In the genomic region with DNA sequence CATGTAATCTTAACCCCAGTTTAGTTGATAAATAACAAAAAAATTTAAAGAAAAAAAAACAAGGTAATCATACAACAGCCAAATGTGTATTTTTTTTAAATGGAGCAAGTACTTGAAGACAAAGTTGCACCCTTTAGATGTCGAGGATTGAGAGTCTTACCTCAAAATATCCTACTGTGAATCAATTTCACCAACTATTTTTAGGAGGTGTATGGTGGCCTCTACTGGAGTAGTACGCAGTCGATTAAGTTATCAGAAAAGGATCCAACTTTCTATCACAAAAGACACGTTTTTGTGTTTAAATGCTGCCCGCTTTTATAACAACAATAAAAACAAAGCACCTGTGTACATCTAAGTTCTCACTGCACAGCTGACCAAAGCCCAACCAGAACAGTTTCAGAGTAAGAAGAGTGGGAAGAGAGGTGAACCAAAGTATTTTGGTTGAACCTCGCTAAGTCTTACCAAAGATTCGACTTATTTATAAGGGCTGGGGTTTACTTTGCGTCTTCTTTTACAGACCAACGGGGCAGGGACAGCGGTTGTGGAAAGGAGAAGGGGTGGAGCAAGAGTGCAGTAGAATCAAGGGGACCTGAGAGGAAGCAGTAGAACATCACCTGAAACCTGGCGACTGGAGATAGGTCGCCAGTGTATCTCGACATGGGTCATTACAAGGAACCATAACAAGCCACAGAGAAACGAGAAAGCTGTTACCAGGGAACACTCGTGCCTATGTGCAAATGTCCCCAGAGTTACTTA, we compare ENCODE assay signal across 9 cellular contexts. TPM values are rescaled to one million over a fixed set of nuclear protein-coding genes. Genes with fewer than 3 reads are reported as not detected.
DNase-seq lines count a peak whose midpoint lies in the region; ATAC-seq, FAIRE-seq and TF ChIP-seq lines count a peak whose summit lies in the region.
"Had no signal": no experiment of that assay in that cellular context is flagged by ENCODE, and none has a peak within 500 bp of the region (broad histone marks: within the 10 kb centered on the region; RNA-seq: fewer than 3 reads in every experiment).

No MANE protein-coding gene starts in this region.

- H3K4me3 ChIP-seq in heart left ventricle: peak overlapping the region in 11 of 12 donors; percentile 15 to 63 (median 52)
- peak overlapping the region; percentile 51 for H3K4me3 ChIP-seq in colonic mucosa
- no peak overlapping the region for H3K4me3 ChIP-seq in naive thymus-derived CD4-positive, alpha-beta T cell (ENCODE audit: low read length)

- H3K36me3 Mint-ChIP-seq in IgD-negative memory B cell: no peaks in the 10 kb centered on the region
- H3K36me3 Mint-ChIP-seq in naive thymus-derived CD4-positive, alpha-beta T cell: peaks cover 0 to 4% (median 0%) of the 10 kb centered on the region in 5 donors

- peak overlapping the region; percentile 83 to 89 (median 85) for H3K4me3 Mint-ChIP-seq in IgD-negative memory B cell
- H3K4me3 Mint-ChIP-seq in naive thymus-derived CD4-positive, alpha-beta T cell: peak overlapping the region in 8 of 10 donors; percentile 17 to 58 (median 34)

- POLR2A ChIA-PET in naive thymus-derived CD4-positive, alpha-beta T cell (lab: Charles Lee): no interaction called here

- peaks cover 0 to 1% (median 0%) of the 10 kb centered on the region in 3 donors for H3K4me1 Mint-ChIP-seq in IgD-negative memory B cell
- peaks cover 0 to 11% (median 5%) of the 10 kb centered on the region in 7 donors for H3K4me1 Mint-ChIP-seq in naive thymus-derived CD4-positive, alpha-beta T cell

- H3K4me1 ChIP-seq in heart left ventricle (peaks cover 0 to 14% (median 0%) of the 10 kb centered on the region in 12 donors), colonic mucosa (no peaks in the 10 kb centered on the region)
- H3K4me1 ChIP-seq in naive thymus-derived CD4-positive, alpha-beta T cell (ENCODE audit: control insufficient read depth in 2 of 2, insufficient read depth in 2 of 2, low read length in 2 of 2): no peaks in the 10 kb centered on the region

- H3K27ac ChIP-seq in heart left ventricle (no peak overlapping the region), colonic mucosa (peak overlapping the region; percentile 65)
- H3K27ac ChIP-seq in naive thymus-derived CD4-positive, alpha-beta T cell (ENCODE audit: low read depth, low read length): no peak overlapping the region

- no peaks in the 10 kb centered on the region for H3K27me3 Mint-ChIP-seq in IgD-negative memory B cell
- H3K27me3 Mint-ChIP-seq in naive thymus-derived CD4-positive, alpha-beta T cell: peaks cover 12 to 29% (median 25%) of the 10 kb centered on the region in 5 donors

- H3K27ac Mint-ChIP-seq in IgD-negative memory B cell: peak overlapping the region in 1 of 3 donors; percentile 52
- no peak overlapping the region for H3K27ac Mint-ChIP-seq in naive thymus-derived CD4-positive, alpha-beta T cell

- no peak for TF ChIP-seq CTCF in heart left ventricle (IDR thresholded peaks at IDR 0.05)
- TF ChIP-seq CTCF in colonic mucosa (IDR thresholded peaks at IDR 0.05): no peak

- no peak for TF ChIP-seq POLR2A in heart left ventricle (IDR thresholded peaks at IDR 0.05)

- no peaks in the 10 kb centered on the region for H3K9me3 ChIP-seq in heart left ventricle
- no peaks in the 10 kb centered on the region for H3K9me3 ChIP-seq in colonic mucosa
- H3K9me3 ChIP-seq in naive thymus-derived CD4-positive, alpha-beta T cell (ENCODE audit: control insufficient read depth in 2 of 3, low read length in 3 of 3): no peaks in the 10 kb centered on the region

- H3K36me3 ChIP-seq in heart left ventricle: no peaks in the 10 kb centered on the region
- H3K36me3 ChIP-seq in colonic mucosa: no peaks in the 10 kb centered on the region
- no peaks in the 10 kb centered on the region for H3K36me3 ChIP-seq in naive thymus-derived CD4-positive, alpha-beta T cell (ENCODE audit: control insufficient read depth in 2 of 3, insufficient read depth in 3 of 3, low read length in 3 of 3)

- WGBS in heart left ventricle, 4 donors: 13 to 37% (median 22%) methylated on average over 15 of the region's 15 CpGs

- H3K27me3 ChIP-seq in heart left ventricle (peaks cover 0 to 24% (median 0%) of the 10 kb centered on the region in 9 donors), colonic mucosa (no peaks in the 10 kb centered on the region)
- H3K27me3 ChIP-seq in naive thymus-derived CD4-positive, alpha-beta T cell (ENCODE audit: control insufficient read depth in 2 of 2, insufficient read depth in 2 of 2, low read length in 2 of 2): no peaks in the 10 kb centered on the region

- CTCF ChIA-PET in naive thymus-derived CD4-positive, alpha-beta T cell (lab: Charles Lee): no interaction called here

- intact Hi-C loops in heart left ventricle (cut with DNase I) (no loop called here), left ventricle myocardium superior (cut with micrococcal nuclease) (no loop called here), colonic mucosa (cut with DNase I) (loop anchor here (10.0 kb wide), 1 partner anchor 142 kb away; no protein-coding TSS in a partner anchor)
- intact Hi-C loops in naive thymus-derived CD4-positive, alpha-beta T cell (cut with micrococcal nuclease): no loop called here

- DNase-seq in heart left ventricle (no peak), left ventricle myocardium superior (no peak), colonic mucosa (peak; percentile 52), pons (ENCODE audit: low spot score) (no peak), NCI-H1930 (lab: John Stamatoyannopoulos, UW) (no peak), RCC 7860 (ENCODE audit: low spot score) (no peak)
- DNase-seq in naive thymus-derived CD4-positive, alpha-beta T cell: no peak

- peak overlapping the region; percentile 60 to 71 for H3K9ac ChIP-seq in colonic mucosa (ENCODE audit: low read depth in 2 of 2, low read length in 2 of 2)

- H3K9me3 Mint-ChIP-seq in IgD-negative memory B cell: peaks cover 2 to 4% (median 3%) of the 10 kb centered on the region in 3 donors
- peaks cover 0 to 14% (median 4%) of the 10 kb centered on the region in 11 donors for H3K9me3 Mint-ChIP-seq in naive thymus-derived CD4-positive, alpha-beta T cell

- FAIRE-seq in RCC 7860 (lab: Jason Lieb, UNC): no peak
- FAIRE-seq: GM18507 had no signal

- ATAC-seq in heart left ventricle: no peak
- no peak for ATAC-seq in left ventricle myocardium superior
- ATAC-seq in naive thymus-derived CD4-positive, alpha-beta T cell: no peak

RNA-seq across cellular contexts. Expression of a gene that starts 1.2 kb away (rescaled TPM):
- total RNA-seq in heart left ventricle (under 1 TPM; 0.08 to 0.75 (median 0.48) TPM), left ventricle myocardium superior (0.37 TPM), colonic mucosa (10 to 100 TPM; 10.6 to 11.9 TPM)
- polyA plus RNA-seq in heart left ventricle (under 1 TPM; 0.04 to 0.50 TPM), IgD-negative memory B cell (0.86 TPM)
- total RNA-seq in naive thymus-derived CD4-positive, alpha-beta T cell: under 1 TPM in 1 of 5 experiments, not detected in 4; 0.07 TPM
- not detected for polyA plus RNA-seq in naive thymus-derived CD4-positive, alpha-beta T cell
